ENCODE assay signal across 8 cellular contexts in genomic region chrX:38806054-38806389, GRCh38. TPM values are rescaled to one million over a fixed set of nuclear protein-coding genes. Genes with fewer than 3 reads are reported as not detected.
DNase-seq lines count a peak whose midpoint lies in the region; ATAC-seq, FAIRE-seq and TF ChIP-seq lines count a peak whose summit lies in the region.

No MANE protein-coding gene starts in this region.

- H3K27me3 Mint-ChIP-seq in CD8-positive, alpha-beta memory T cell: peaks cover 0 to 10% of the 10 kb centered on the region in 2 donors
- H3K27me3 Mint-ChIP-seq in HFFc6 (ENCODE audit: insufficient read depth): no peaks in the 10 kb centered on the region; the same call in 1 of the 2 replicates
- no peaks in the 10 kb centered on the region for H3K27me3 Mint-ChIP-seq in activated CD4-positive, alpha-beta T cell treated with anti-CD3 and anti-CD28 coated beads, Interleukin-2, amount 10 ng/mL, durations not matched to agents 7 days and 5 days

- peak overlapping the region; percentile 89 to 98 (median 95) for H3K27ac Mint-ChIP-seq in CD8-positive, alpha-beta memory T cell
- peak overlapping the region; percentile 93 for H3K27ac Mint-ChIP-seq in HFFc6
- peak overlapping the region; percentile 96 for H3K27ac Mint-ChIP-seq in activated CD4-positive, alpha-beta T cell treated with anti-CD3 and anti-CD28 coated beads, Interleukin-2, amount 10 ng/mL, durations not matched to agents 7 days and 5 days

- no peaks in the 10 kb centered on the region for H3K27me3 ChIP-seq in CD8-positive, alpha-beta memory T cell (ENCODE audit: insufficient read depth, low read length, poor library complexity, severe bottlenecking)
- H3K27me3 ChIP-seq in small intestine (ENCODE audit: control insufficient read depth in 2 of 2, insufficient read depth in 2 of 2, low read length in 2 of 2): no peaks in the 10 kb centered on the region

- H3K4me1 Mint-ChIP-seq in CD8-positive, alpha-beta memory T cell: peaks cover 43 to 62% (median 50%) of the 10 kb centered on the region in 3 donors
- peaks cover 37% of the 10 kb centered on the region for H3K4me1 Mint-ChIP-seq in HFFc6 (ENCODE audit: low read depth)
- H3K4me1 Mint-ChIP-seq in activated CD4-positive, alpha-beta T cell treated with anti-CD3 and anti-CD28 coated beads, Interleukin-2, amount 10 ng/mL, durations not matched to agents 7 days and 5 days: peaks cover 35% of the 10 kb centered on the region

- no peak for DNase-seq in CD8-positive, alpha-beta memory T cell
- DNase-seq in HFFc6 (no peak), left cardiac atrium (peak; percentile 31), small intestine (no peak), frontal cortex (ENCODE audit: low spot score in 2 of 2) (no peak)
- no peak for DNase-seq in activated CD4-positive, alpha-beta T cell treated with anti-CD3 and anti-CD28 coated beads, Interleukin-2, amount 10 ng/mL, durations not matched to agents 7 days and 5 days

- H3K27ac ChIP-seq in CD8-positive, alpha-beta memory T cell (ENCODE audit: low read depth, low read length): peak overlapping the region; percentile 79
- peak overlapping the region in 1 of 2 donors; percentile 94 for H3K27ac ChIP-seq in small intestine (ENCODE audit: low read depth in 1 of 2, low read length in 1 of 2)

- peaks cover 0 to 24% (median 0%) of the 10 kb centered on the region in 3 donors for H3K36me3 Mint-ChIP-seq in CD8-positive, alpha-beta memory T cell
- H3K36me3 Mint-ChIP-seq in HFFc6 (ENCODE audit: low read depth): peaks cover 8% of the 10 kb centered on the region
- peaks cover 35% of the 10 kb centered on the region for H3K36me3 Mint-ChIP-seq in activated CD4-positive, alpha-beta T cell treated with anti-CD3 and anti-CD28 coated beads, Interleukin-2, amount 10 ng/mL, durations not matched to agents 7 days and 5 days (ENCODE audit: low read depth)

- no peaks in the 10 kb centered on the region for H3K9me3 ChIP-seq in CD8-positive, alpha-beta memory T cell (ENCODE audit: low read length)
- no peaks in the 10 kb centered on the region for H3K9me3 ChIP-seq in small intestine (ENCODE audit: control insufficient read depth, low read depth)

- H3K4me3 ChIP-seq in CD8-positive, alpha-beta memory T cell (ENCODE audit: low read length): peak overlapping the region; percentile 67
- peak overlapping the region; percentile 79 to 83 for H3K4me3 ChIP-seq in small intestine (ENCODE audit: low read depth in 1 of 2, low read length in 2 of 2)

- TF ChIP-seq CTCF in HFFc6 (IDR thresholded peaks at IDR 0.05): no peak

- POLR2A ChIA-PET in CD8-positive, alpha-beta memory T cell (lab: Charles Lee): interaction anchor here (2.4 kb wide), 1 partner anchor 11 kb away, joined by 9 read pairs; no protein-coding TSS in a partner anchor
- POLR2A ChIA-PET in activated CD4-positive, alpha-beta T cell treated with anti-CD3 and anti-CD28 coated beads, Interleukin-2, amount 10 ng/mL, durations not matched to agents 7 days and 5 days (lab: Charles Lee): no interaction called here

- 2 to 36% (median 2%) methylated on average over 10 of the region's 10 CpGs for WGBS in small intestine, 3 donors

- no peaks in the 10 kb centered on the region for H3K36me3 ChIP-seq in CD8-positive, alpha-beta memory T cell (ENCODE audit: insufficient read depth, low read length)
- H3K36me3 ChIP-seq in small intestine (ENCODE audit: control insufficient read depth in 2 of 2, insufficient read depth in 2 of 2, low read length in 2 of 2): no peaks in the 10 kb centered on the region

- no peaks in the 10 kb centered on the region for H3K9me3 Mint-ChIP-seq in CD8-positive, alpha-beta memory T cell
- H3K9me3 Mint-ChIP-seq in HFFc6: no peaks in the 10 kb centered on the region
- H3K9me3 Mint-ChIP-seq in activated CD4-positive, alpha-beta T cell treated with anti-CD3 and anti-CD28 coated beads, Interleukin-2, amount 10 ng/mL, durations not matched to agents 7 days and 5 days: no peaks in the 10 kb centered on the region

- peak overlapping the region; percentile 85 to 98 (median 93) for H3K4me3 Mint-ChIP-seq in CD8-positive, alpha-beta memory T cell
- peak overlapping the region; percentile 100 for H3K4me3 Mint-ChIP-seq in HFFc6
- peak overlapping the region; percentile 82 for H3K4me3 Mint-ChIP-seq in activated CD4-positive, alpha-beta T cell treated with anti-CD3 and anti-CD28 coated beads, Interleukin-2, amount 10 ng/mL, durations not matched to agents 7 days and 5 days

- H3K4me1 ChIP-seq in CD8-positive, alpha-beta memory T cell (ENCODE audit: insufficient read depth, low read length): peaks cover 33% of the 10 kb centered on the region
- peaks cover 0 to 5% of the 10 kb centered on the region in 2 donors for H3K4me1 ChIP-seq in small intestine (ENCODE audit: control insufficient read depth in 2 of 2, insufficient read depth in 1 of 2, low read depth in 1 of 2, low read length in 1 of 2)

- no peak for ATAC-seq in left cardiac atrium
- no peak for ATAC-seq in GM19023 (IDR thresholded peaks at IDR 0.05; ENCODE audit: unreplicated experiment)
- no peak for ATAC-seq in HG03025 (IDR thresholded peaks at IDR 0.05; ENCODE audit: low FRiP score, unreplicated experiment)

- intact Hi-C loops in left cardiac atrium (cut with DNase I): loop anchor here in 1 of 2 donors (5.0 kb wide), 1 partner anchor 176 kb away; no protein-coding TSS in a partner anchor

- CTCF ChIA-PET in CD8-positive, alpha-beta memory T cell (lab: Charles Lee): interaction anchor here (1.3 kb wide), 1 partner anchor 9 kb away, joined by 3 read pairs; no protein-coding TSS in a partner anchor
- CTCF ChIA-PET in activated CD4-positive, alpha-beta T cell treated with anti-CD3 and anti-CD28 coated beads, Interleukin-2, amount 10 ng/mL, durations not matched to agents 7 days and 5 days (lab: Charles Lee): no interaction called here

- FAIRE-seq in small intestine (lab: Jason Lieb, UNC) (no peak), frontal cortex (lab: Jason Lieb, UNC) (no peak)

RNA-seq across cellular contexts. Expression of gene MID1IP1, which starts 4.8 kb away (rescaled TPM):
- 10 to 100 TPM; 69.9 to 73.6 TPM for total RNA-seq in CD8-positive, alpha-beta memory T cell
- polyA plus RNA-seq in CD8-positive, alpha-beta memory T cell: 20.8 TPM
- 10 to 100 TPM; 17.3 to 22.5 (median 18.5) TPM for total RNA-seq in HFFc6 (2021; fragmentation: NEBNext Ultra II Directional; extraction: Animal tissue kit (Norgen Biotek cat#: 25700))
- 10 to 100 TPM; 60.8 to 62.0 TPM for total RNA-seq in activated CD4-positive, alpha-beta T cell treated with anti-CD3 and anti-CD28 coated beads, Interleukin-2, amount 10 ng/mL, durations not matched to agents 7 days and 5 days
- total RNA-seq in left cardiac atrium (10 to 100 TPM; 30.8 to 34.4 TPM), frontal cortex (22.4 TPM)
- polyA plus RNA-seq in small intestine: 10 to 100 TPM; 24.2 to 61.1 (median 29.5) TPM
